ENCODE assay signal across 8 cellular contexts in genomic region chr9:131397100-131397790, GRCh38. TPM values are rescaled to one million over a fixed set of nuclear protein-coding genes. Genes with fewer than 3 reads are reported as not detected.
DNase-seq lines count a peak whose midpoint lies in the region; ATAC-seq and TF ChIP-seq lines count a peak whose summit lies in the region.

No MANE protein-coding gene starts in this region.

- no peaks in the 10 kb centered on the region for H3K9me3 Mint-ChIP-seq in CD14-positive monocyte
- H3K9me3 Mint-ChIP-seq in central memory CD8-positive, alpha-beta T cell, result no peaks in the 10 kb centered on the region
- H3K9me3 Mint-ChIP-seq in naive thymus-derived CD4-positive, alpha-beta T cell, result peaks cover 0 to 1% (median 0%) of the 10 kb centered on the region in 11 donors

- peaks cover 0 to 6% of the 10 kb centered on the region in 2 donors for H3K36me3 Mint-ChIP-seq in CD14-positive monocyte
- peaks cover 32% of the 10 kb centered on the region for H3K36me3 Mint-ChIP-seq in central memory CD8-positive, alpha-beta T cell (ENCODE audit: insufficient read depth)
- H3K36me3 Mint-ChIP-seq in naive thymus-derived CD4-positive, alpha-beta T cell, result peaks cover 0 to 25% (median 0%) of the 10 kb centered on the region in 5 donors

- H3K4me1 ChIP-seq in MM.1S (ENCODE audit: low read length), result peaks cover 30% of the 10 kb centered on the region
- H3K4me1 ChIP-seq in naive thymus-derived CD4-positive, alpha-beta T cell (ENCODE audit: control insufficient read depth in 2 of 2, insufficient read depth in 2 of 2, low read length in 2 of 2), result peaks cover 56 to 72% of the 10 kb centered on the region in 2 donors

- H3K27ac ChIP-seq in MM.1S (ENCODE audit: low read length), result peak overlapping the region; percentile 60
- peak overlapping the region; percentile 93 for H3K27ac ChIP-seq in naive thymus-derived CD4-positive, alpha-beta T cell (ENCODE audit: low read depth, low read length)

- intact Hi-C loops in CD14-positive monocyte (cut with micrococcal nuclease), result no loop called here
- intact Hi-C loops in naive thymus-derived CD4-positive, alpha-beta T cell (cut with micrococcal nuclease), result loop anchor here (5.0 to 10.0 kb wide), 9 partner anchors 35 to 1548 kb away; partner anchors contain the start of genes FNBP1 (in 1 of the 2), SETX (in 1 of the 2) and TSC1 (in 1 of the 2)

- CTCF ChIA-PET in naive thymus-derived CD4-positive, alpha-beta T cell (lab: Charles Lee), result interaction anchor here (1.1 to 1.7 kb wide), 4 partner anchors 10 to 103 kb away, joined by 3 to 14 read pairs (median 4); no protein-coding TSS in a partner anchor

- H3K9me2 ChIP-seq in MM.1S (replicated peaks; ENCODE audit: insufficient read depth, low read length), result no peaks in the 10 kb centered on the region

- H3K9ac ChIP-seq in MM.1S (ENCODE audit: low read length), result peak overlapping the region; percentile 4; the same call in 1 of the 2 replicates

- no peak for ATAC-seq in central memory CD8-positive, alpha-beta T cell (replicated peaks; ENCODE audit: extremely low read depth, poor library complexity, severe bottlenecking)
- no peak for ATAC-seq in naive thymus-derived CD4-positive, alpha-beta T cell
- ATAC-seq in GM19395 (IDR thresholded peaks at IDR 0.05; ENCODE audit: unreplicated experiment), result no peak

- peak overlapping the region; percentile 90 for H3K4me2 ChIP-seq in MM.1S (ENCODE audit: low read depth, low read length)

- H3K4me1 Mint-ChIP-seq in CD14-positive monocyte, result peaks cover 66% of the 10 kb centered on the region
- peaks cover 77% of the 10 kb centered on the region for H3K4me1 Mint-ChIP-seq in central memory CD8-positive, alpha-beta T cell
- H3K4me1 Mint-ChIP-seq in naive thymus-derived CD4-positive, alpha-beta T cell, result peaks cover 64 to 78% (median 74%) of the 10 kb centered on the region in 7 donors

- POLR2A ChIA-PET in naive thymus-derived CD4-positive, alpha-beta T cell (lab: Charles Lee), result interaction anchor here (0.7 to 5.6 kb wide), 14 partner anchors 9 to 338 kb away, joined by 3 to 64 read pairs (median 3); partner anchors contain the start of gene NUP214

- H3K79me2 ChIP-seq in MM.1S (ENCODE audit: low read length), result peaks cover 78% of the 10 kb centered on the region

- no peaks in the 10 kb centered on the region for H3K27me3 ChIP-seq in MM.1S (replicated peaks; ENCODE audit: insufficient read depth, low read length)
- no peaks in the 10 kb centered on the region for H3K27me3 ChIP-seq in naive thymus-derived CD4-positive, alpha-beta T cell (ENCODE audit: control insufficient read depth in 2 of 2, insufficient read depth in 2 of 2, low read length in 2 of 2)

- peak overlapping the region in 1 of 2 donors; percentile 16 for H3K4me3 Mint-ChIP-seq in CD14-positive monocyte
- peak overlapping the region; percentile 90 for H3K4me3 Mint-ChIP-seq in central memory CD8-positive, alpha-beta T cell
- H3K4me3 Mint-ChIP-seq in naive thymus-derived CD4-positive, alpha-beta T cell, result peak overlapping the region; percentile 87 to 99 (median 94)

- H3K27ac Mint-ChIP-seq in CD14-positive monocyte, result peak overlapping the region in 5 of 7 donors; percentile 6 to 84 (median 64)
- peak overlapping the region; percentile 82 for H3K27ac Mint-ChIP-seq in central memory CD8-positive, alpha-beta T cell (ENCODE audit: low read depth)
- peak overlapping the region; percentile 81 to 99 (median 94) for H3K27ac Mint-ChIP-seq in naive thymus-derived CD4-positive, alpha-beta T cell

- no peaks in the 10 kb centered on the region for H3K9me3 ChIP-seq in MM.1S (replicated peaks; ENCODE audit: insufficient read depth, low read length)
- H3K9me3 ChIP-seq in naive thymus-derived CD4-positive, alpha-beta T cell (ENCODE audit: control insufficient read depth in 2 of 3, low read length in 3 of 3), result no peaks in the 10 kb centered on the region

- peaks cover 68% of the 10 kb centered on the region for H4K20me1 ChIP-seq in MM.1S (ENCODE audit: insufficient read depth, low read length)

- peak overlapping the region; percentile 29 for H3K4me3 ChIP-seq in MM.1S (ENCODE audit: low read length)
- H3K4me3 ChIP-seq in naive thymus-derived CD4-positive, alpha-beta T cell (ENCODE audit: low read length), result peak overlapping the region; percentile 30

- TF ChIP-seq CTCF in CD14-positive monocyte (IDR thresholded peaks at IDR 0.05) (no peak), MM.1S (IDR thresholded peaks at IDR 0.05; ENCODE audit: low read length) (no peak)

- DNase-seq in CD14-positive monocyte (ENCODE audit: low spot score), result no peak
- DNase-seq in MM.1S, result no peak
- DNase-seq in central memory CD8-positive, alpha-beta T cell (ENCODE audit: low spot score in 2 of 2), result no peak
- no peak for DNase-seq in naive thymus-derived CD4-positive, alpha-beta T cell
- no peak for DNase-seq in NCI-H2227 (lab: John Stamatoyannopoulos, UW; ENCODE audit: unreplicated experiment)
- DNase-seq in NCI-H2196 (lab: John Stamatoyannopoulos, UW; ENCODE audit: unreplicated experiment), result no peak
- no peak for DNase-seq in effector CD4-positive, alpha-beta T cell

- no peaks in the 10 kb centered on the region for H3K27me3 Mint-ChIP-seq in CD14-positive monocyte (ENCODE audit: low read depth in 3 of 3)
- H3K27me3 Mint-ChIP-seq in central memory CD8-positive, alpha-beta T cell, result no peaks in the 10 kb centered on the region
- H3K27me3 Mint-ChIP-seq in naive thymus-derived CD4-positive, alpha-beta T cell, result peaks cover 0 to 14% (median 0%) of the 10 kb centered on the region in 5 donors

- no peak overlapping the region for H2AFZ ChIP-seq in MM.1S (ENCODE audit: low read length)

- peaks cover 49% of the 10 kb centered on the region for H3F3A ChIP-seq in MM.1S (ENCODE audit: insufficient read depth, low read length)

- no peaks in the 10 kb centered on the region for H3K36me3 ChIP-seq in MM.1S (replicated peaks; ENCODE audit: insufficient read depth, low read length)
- no peaks in the 10 kb centered on the region for H3K36me3 ChIP-seq in naive thymus-derived CD4-positive, alpha-beta T cell (ENCODE audit: control insufficient read depth in 2 of 3, insufficient read depth in 3 of 3, low read length in 3 of 3)

RNA-seq across cellular contexts. Expression of gene PRRC2B, which starts 3.4 kb away (rescaled TPM):
- 1 to 10 TPM; 2.8 to 8.6 TPM for polyA plus RNA-seq in CD14-positive monocyte
- total RNA-seq in naive thymus-derived CD4-positive, alpha-beta T cell, result 100 to 1,000 TPM; 208 to 382 (median 272) TPM
- 10 to 100 TPM; 29.8 to 62.4 TPM for polyA plus RNA-seq in naive thymus-derived CD4-positive, alpha-beta T cell

Comparison
In these comparisons a context has a peak if more than half of its experiments do, and no peak if none do; other contexts are left out.
1. intact Hi-C loops: an anchor here in naive thymus-derived CD4-positive, alpha-beta T cell (5.0 to 10.0 kb wide); none called in CD14-positive monocyte.